ENCODE assay signal across 2 cellular contexts in the genomic region with DNA sequence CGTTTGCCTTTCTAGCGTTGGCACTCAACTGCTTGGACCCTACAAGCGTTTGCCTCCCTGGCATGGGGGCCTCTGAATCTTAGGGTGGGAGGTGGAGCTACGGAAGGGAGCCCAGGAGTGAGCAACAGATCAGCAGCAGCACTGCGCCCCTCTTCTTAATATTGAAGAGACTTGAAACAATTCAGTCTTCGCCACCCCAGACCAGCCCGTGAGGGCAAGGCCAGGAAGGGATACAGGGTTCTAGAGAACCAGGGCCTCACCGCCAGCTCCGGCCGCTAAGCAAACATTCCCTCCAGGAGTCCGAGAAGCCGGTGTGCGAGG.
TF ChIP-seq lines count a peak whose summit lies in the region.

No MANE protein-coding gene starts in this region.

TF ChIP-seq in GM12878, 131 proteins besides CTCF, POLR2A, EP300 and RAD21:
- no peak for TF ChIP-seq JUNB (IDR thresholded peaks at IDR 0.05)
- TF ChIP-seq GATAD2B (conservative IDR thresholded peaks at IDR 0.05; ENCODE audit: low read depth) = 0 out of 2 replicates have a peak, but pooled peaks have one; percentile 30
- TF ChIP-seq HSF1 (IDR thresholded peaks at IDR 0.05; ENCODE audit: low read depth, low read length) = no peak
- TF ChIP-seq IKZF2 (IDR thresholded peaks at IDR 0.05) = peak in 1 of 2 experiments; percentile 79; a peak in 1 of 4 replicates
- TF ChIP-seq ZBED1 (IDR thresholded peaks at IDR 0.05; ENCODE audit: borderline replicate concordance) = no peak
- 0 out of 2 replicates have a peak, but pooled peaks have one; percentile 28 for TF ChIP-seq EED (IDR thresholded peaks at IDR 0.05; ENCODE audit: low read depth)

TF ChIP-seq in liver, 16 proteins besides CTCF, POLR2A, EP300 and RAD21:
- TF ChIP-seq REST (IDR thresholded peaks at IDR 0.05) (peak; percentile 8), FOXA1 (IDR thresholded peaks at IDR 0.05) (no peak), HNF4G (IDR thresholded peaks at IDR 0.05) (no peak)
